Comparison of ENCODE assay signal across 8 cellular contexts in genomic region chr2:8836979-8837794, GRCh38. TPM values are rescaled to one million over a fixed set of nuclear protein-coding genes. Genes with fewer than 3 reads are reported as not detected.
DNase-seq lines count a peak whose midpoint lies in the region; ATAC-seq and TF ChIP-seq lines count a peak whose summit lies in the region.

Gene KIDINS220 (minus strand): TSS chr2:8837613. CDS start chr2:8827093, 10,520 bp downstream.

- peak; percentile 90 for ATAC-seq in HG02610 (IDR thresholded peaks at IDR 0.05; ENCODE audit: unreplicated experiment)

- peak within 1 kb of the TSS; percentile 92 for H3K4me3 ChIP-seq in GM12864 (ENCODE audit: low read depth, low read length)
- peak within 1 kb of the TSS; percentile 88 for H3K4me3 ChIP-seq in adipocyte (ENCODE audit: low read length)
- peak within 1 kb of the TSS; percentile 60 to 100 (median 90) for H3K4me3 ChIP-seq in transverse colon

- H3K9ac ChIP-seq in adipocyte (ENCODE audit: low read length) = peak within 1 kb of the TSS; percentile 93

- peak within 1 kb of the TSS; percentile 85 to 93 (median 88) for H3K27ac ChIP-seq in transverse colon

- DNase-seq in GM12864 (ENCODE audit: low read depth) = peak; percentile 44
- peak; percentile 62 for DNase-seq in NCI-H1092 treated with DMSO at 0.1 percent for 48 hours (lab: John Stamatoyannopoulos, UW)
- DNase-seq in T follicular helper cell (ENCODE audit: low read depth) = peak; percentile 79
- peak; percentile 97 for DNase-seq in adipocyte (ENCODE audit: low read depth)
- DNase-seq in cardiac septum (ENCODE audit: low spot score) = peak; percentile 95
- peak; percentile 88 for DNase-seq in pons (ENCODE audit: low spot score)
- peak; percentile 89 for DNase-seq in transverse colon

- H3K27me3 ChIP-seq in adipocyte (replicated peaks; ENCODE audit: control insufficient read depth, insufficient read depth, low read length) (no peaks in the 10 kb centered on the region), transverse colon (no peaks in the 10 kb centered on the region)

- TF ChIP-seq EP300 in transverse colon (IDR thresholded peaks at IDR 0.05; ENCODE audit: low read depth) = no peak

- 0 to 1% methylated on average over 4 to 52 of the region's 67 CpGs for WGBS in transverse colon (ENCODE audit: low coverage in 1 of 2), 2 donors

- TF ChIP-seq CTCF in GM12864 (IDR thresholded peaks at IDR 0.05; ENCODE audit: low read depth, low read length, missing control alignments) (no peak), transverse colon (IDR thresholded peaks at IDR 0.05) (no peak)

- intact Hi-C loops in cardiac septum (cut with DNase I) (no loop called here), transverse colon (cut with DNase I; ENCODE audit: low total_unique reads) (no loop called here)

- H3K9me3 ChIP-seq in adipocyte (ENCODE audit: control insufficient read depth, low read length) = no peaks in the 10 kb centered on the region
- no peaks in the 10 kb centered on the region for H3K9me3 ChIP-seq in transverse colon

- H3K36me3 ChIP-seq in adipocyte (ENCODE audit: control insufficient read depth, insufficient read depth, low read length, severe bottlenecking) (no peaks in the 10 kb centered on the region), transverse colon (no peaks in the 10 kb centered on the region)

- H3K4me1 ChIP-seq in adipocyte (ENCODE audit: control insufficient read depth, insufficient read depth, low read length) (peaks cover 14% of the 10 kb centered on the region), transverse colon (peaks cover 5 to 30% (median 22%) of the 10 kb centered on the region in 4 donors)

- in situ Hi-C loops in transverse colon (cut with MboI; ENCODE audit: low pct_ligation_motif_present in 1 of 4, low pct_unique_long_range_greater_than_20kb in 1 of 4, low sequenced_read_pairs in 3 of 4) = no loop called here

- TF ChIP-seq POLR2A in transverse colon (IDR thresholded peaks at IDR 0.05) = peak; percentile 81

RNA-seq across cellular contexts. Expression of gene KIDINS220, which starts in this region (rescaled TPM):
- total RNA-seq in cardiac septum = 111 TPM
- 100 to 1,000 TPM in 1 of 4 donors, 10 to 100 TPM in 3; 79.3 to 110 (median 85.9) TPM for total RNA-seq in transverse colon

Comparison
In these comparisons a context has a peak if more than half of its experiments do, and no peak if none do; other contexts are left out.
1. Peak in every context shown above with its lines: DNase-seq, ATAC-seq, H3K4me3 ChIP-seq and H3K27ac ChIP-seq.
2. DNase-seq: peak in every context shown above with its lines; median percentile 97 in adipocyte; 95 in cardiac septum; 89 in transverse colon; 88 in pons; 79 in T follicular helper cell; 62 in NCI-H1092 treated with DMSO at 0.1 percent for 48 hours; 44 in GM12864.